Comparison of ENCODE assay signal across 22 cellular contexts in the genomic region with DNA sequence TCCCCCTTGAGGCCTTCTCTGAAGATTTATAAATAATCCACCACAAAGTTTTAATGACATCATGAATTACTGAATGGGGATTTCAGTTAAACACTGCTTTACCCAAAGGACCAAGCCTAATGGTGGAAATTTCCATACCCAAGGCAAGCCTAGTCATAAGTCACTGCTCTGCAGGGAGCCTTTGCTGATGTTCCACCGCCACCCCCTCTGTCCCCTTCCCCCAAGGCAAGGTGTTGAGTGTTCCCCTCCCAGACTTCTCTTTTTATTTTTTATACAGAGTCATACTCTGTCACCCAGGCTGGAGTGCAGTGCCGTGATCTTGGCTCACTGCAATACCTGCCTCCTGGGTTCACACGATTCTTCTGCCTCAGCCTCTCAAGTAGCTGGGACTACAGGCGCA.
"Had no signal": no experiment of that assay in that cellular context is flagged by ENCODE, and none has a peak within 500 bp of the region (broad histone marks: within the 10 kb centered on the region; RNA-seq: fewer than 3 reads in every experiment).

No MANE protein-coding gene starts in this region.

- H3K27me3 ChIP-seq: colonic mucosa, esophagus squamous epithelium, foreskin keratinocyte, gastroesophageal sphincter, hepatocyte, left lung had no signal

- DNase-seq: colonic mucosa; cortex of kidney; dermis blood vessel endothelial cell; dorsolateral prefrontal cortex; effector CD4-positive, alpha-beta T cell; effector memory CD4-positive, alpha-beta T cell; endodermal cell; erythroblast; esophagus squamous epithelium; foreskin keratinocyte; heart left ventricle; left cardiac atrium; left lung; left ventricle myocardium superior; lower lobe of right lung; mesenchymal stem cell; mucosa of descending colon had no signal

- H3K4me3 ChIP-seq: colonic mucosa, dorsolateral prefrontal cortex, esophagus squamous epithelium, gastroesophageal sphincter, heart left ventricle, hepatocyte, left lung, lower lobe of right lung, mucosa of descending colon had no signal

- H3K4me3 Mint-ChIP-seq: endodermal cell, mesothelial cell of epicardium had no signal

- ATAC-seq: esophagus mucosa, foreskin keratinocyte, gastroesophageal sphincter, heart left ventricle, left cardiac atrium, left lung, left ventricle myocardium superior, lower lobe of right lung, mucosa of descending colon had no signal

- H3K36me3 Mint-ChIP-seq: mesothelial cell of epicardium had no signal

- H3K36me3 ChIP-seq: colonic mucosa, esophagus squamous epithelium, gastroesophageal sphincter, heart left ventricle, left lung, lower lobe of right lung had no signal

- H3K4me1 Mint-ChIP-seq: endodermal cell, mesothelial cell of epicardium had no signal

- H3K27ac ChIP-seq: colonic mucosa, dorsolateral prefrontal cortex, epithelial cell of prostate, esophagus squamous epithelium, foreskin keratinocyte, gastroesophageal sphincter, heart left ventricle, hepatocyte, left lung, lower lobe of right lung had no signal

- H3K9me3 ChIP-seq: colonic mucosa, esophagus squamous epithelium, gastroesophageal sphincter, heart left ventricle, left lung, lower lobe of right lung, mucosa of descending colon had no signal

- H3K79me2 ChIP-seq: hepatocyte had no signal

- H3K4me1 ChIP-seq: colonic mucosa, esophagus squamous epithelium, foreskin keratinocyte, gastroesophageal sphincter, heart left ventricle, left lung, lower lobe of right lung had no signal

- H3K27ac Mint-ChIP-seq: endodermal cell, mesothelial cell of epicardium had no signal

- H3K4me2 ChIP-seq: hepatocyte had no signal

- H2AFZ ChIP-seq: hepatocyte had no signal
